25 cellular contexts compared by ENCODE assay signal in the genomic region with DNA sequence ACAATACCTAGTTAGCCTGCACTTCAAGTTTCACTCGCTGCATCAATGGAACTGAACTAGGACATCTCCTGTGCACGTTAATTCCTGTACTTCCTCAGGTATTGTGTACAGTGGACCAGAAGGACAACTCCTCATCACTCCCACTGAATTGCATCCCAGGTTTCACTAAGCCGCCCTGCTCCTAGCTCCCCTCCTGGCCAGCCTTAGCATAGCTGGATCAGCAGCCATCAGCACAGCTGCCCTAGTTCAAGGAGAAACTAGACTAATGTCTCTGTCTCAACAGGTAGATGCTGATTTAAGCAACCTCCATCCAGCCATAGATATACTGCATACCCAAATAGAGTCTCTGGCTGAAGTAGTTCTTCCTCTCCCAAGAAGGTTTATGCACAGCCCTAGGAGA. TPM values are rescaled to one million over a fixed set of nuclear protein-coding genes. Genes with fewer than 3 reads are reported as not detected.
"Had no signal": no experiment of that assay in that cellular context is flagged by ENCODE, and none has a peak within 500 bp of the region (broad histone marks: within the 10 kb centered on the region; RNA-seq: fewer than 3 reads in every experiment).

No MANE protein-coding gene starts in this region.

- H3K9me3 ChIP-seq: SK-N-SH had no signal

- DNase-seq: KBM-7, MV-4-11, NCI-H1048, NCI-H1105, NCI-H1417, NCI-H1436 treated with DMSO at 0.1 percent for 48 hours, NCI-H1694 treated with DMSO at 0.1 percent for 48 hours, NCI-H1930, NCI-H2081, NCI-H2107, NCI-H2227 treated with DMSO at 0.1 percent for 48 hours, NCI-H524, NCI-H69, NCI-H774, RPMI8226, SHP77, SK-N-SH, SW 1271 had no signal

- FAIRE-seq: HTR-8/SVneo, RCC 7860 had no signal

- H3K4me2 ChIP-seq: SK-N-SH had no signal

- H3K27ac ChIP-seq: HL-60 had no signal

- H3K9ac ChIP-seq: SK-N-SH had no signal

RNA-seq across cellular contexts. Expression of gene TBL1Y, which starts 16.0 kb away (rescaled TPM):
- total RNA-seq: LHCN-M2, MCF 10A, SK-MEL-5 had no signal
- polyA plus RNA-seq: SK-N-SH had no signal

RNA-seq across cellular contexts. Expression of gene AMELY, which starts 17.1 kb away (rescaled TPM):
- total RNA-seq: LHCN-M2, MCF 10A, NCI-H460, SK-MEL-5 had no signal
- polyA plus RNA-seq: SK-N-SH had no signal
